Comparison of ENCODE assay signal across 10 cellular contexts in genomic region chr7:111844904-111845662, GRCh38.
"Had no signal": no experiment of that assay in that cellular context is flagged by ENCODE, and none has a peak within 500 bp of the region (broad histone marks: within the 10 kb centered on the region; RNA-seq: fewer than 3 reads in every experiment).

No MANE protein-coding gene starts in this region.

- H3K36me3 ChIP-seq: HAP-1 had no signal

- H3K4me1 ChIP-seq: HAP-1 had no signal

- H3K4me1 Mint-ChIP-seq: IgD-negative memory B cell had no signal

- H2AFZ ChIP-seq: GM23248 had no signal

- FAIRE-seq: HTR-8/SVneo had no signal

- H3K4me3 Mint-ChIP-seq: HFFc6, IgD-negative memory B cell had no signal

- H3K9ac ChIP-seq: GM23248, KMS-11 had no signal

- H3K36me3 Mint-ChIP-seq: IgD-negative memory B cell had no signal

- H3K27ac Mint-ChIP-seq: HFFc6, IgD-negative memory B cell had no signal

- H3K9me3 ChIP-seq: HAP-1 had no signal

- H3K27ac ChIP-seq: GM23248, KMS-11 had no signal

- H3K4me2 ChIP-seq: KMS-11 had no signal

- ATAC-seq: HCT116 had no signal

- H3K4me3 ChIP-seq: GM23248, HAP-1 had no signal

- DNase-seq: GM23248, GOT3, H7, HFFc6, KBM-7 had no signal

- H3K27me3 Mint-ChIP-seq: IgD-negative memory B cell had no signal
